Comparison of ENCODE assay signal across 1 cellular context in the genomic region with DNA sequence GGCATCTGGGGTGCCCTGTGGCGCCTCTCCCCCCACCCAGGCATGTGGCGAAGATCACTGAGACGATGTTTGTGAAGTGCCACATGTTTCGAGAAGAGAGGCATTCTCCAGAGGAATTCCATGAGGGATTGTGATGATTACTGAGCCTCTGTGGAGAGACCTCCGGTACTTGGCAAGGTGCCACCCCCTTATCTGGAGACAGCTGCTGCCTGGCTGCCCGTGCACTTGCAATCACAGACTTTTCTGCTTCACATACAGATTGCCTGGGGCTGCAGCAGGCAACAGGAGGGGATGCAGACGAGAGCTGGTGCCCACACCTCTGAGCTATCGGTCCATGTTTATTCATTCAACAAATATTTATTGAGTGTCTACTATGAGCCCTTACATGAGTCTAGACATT.
TF ChIP-seq lines count a peak whose summit lies in the region.

No MANE protein-coding gene starts in this region.

TF ChIP-seq in HEK293T, 16 proteins besides CTCF, POLR2A, EP300 and RAD21 (continued from another document):
- no peak for TF ChIP-seq ZNF384 (IDR thresholded peaks at IDR 0.05)
- no peak for TF ChIP-seq BHLHE40 (IDR thresholded peaks at IDR 0.05; ENCODE audit: borderline replicate concordance)
